Comparison of ENCODE assay signal across 24 cellular contexts in genomic region chr6:14470697-14471096, GRCh38.
"Had no signal": no experiment of that assay in that cellular context is flagged by ENCODE, and none has a peak within 500 bp of the region (broad histone marks: within the 10 kb centered on the region; RNA-seq: fewer than 3 reads in every experiment).

No MANE protein-coding gene starts in this region.

- H3K4me3 Mint-ChIP-seq: mesothelial cell of epicardium; naive B cell; natural killer cell treated with Interleukin-12 subunit alpha and Interleukin-12 subunit beta and Interleukin-15 and Interleukin-18, amount 100 ng/mL, for 72 hours; neural crest cell; stimulated activated naive CD8-positive, alpha-beta T cell treated with anti-CD3 and anti-CD28 coated beads, Interleukin-15, amount 100 ng/mL, for 72 hours had no signal

- H3K27me3 Mint-ChIP-seq: naive B cell; stimulated activated naive CD8-positive, alpha-beta T cell treated with anti-CD3 and anti-CD28 coated beads, Interleukin-15, amount 100 ng/mL, for 72 hours had no signal

- H2AFZ ChIP-seq: hepatocyte had no signal

- H3K9me3 ChIP-seq: left lung, lower lobe of right lung, neutrophil, pancreas, suprapubic skin, transverse colon, upper lobe of right lung, vagina had no signal

- H3K27ac Mint-ChIP-seq: mesothelial cell of epicardium; natural killer cell treated with Interleukin-12 subunit alpha and Interleukin-12 subunit beta and Interleukin-15 and Interleukin-18, amount 100 ng/mL, for 72 hours; stimulated activated naive CD8-positive, alpha-beta T cell treated with anti-CD3 and anti-CD28 coated beads, Interleukin-15, amount 100 ng/mL, for 72 hours had no signal

- H3K79me2 ChIP-seq: hepatocyte had no signal

- H3K4me2 ChIP-seq: hepatocyte had no signal

- DNase-seq: dorsolateral prefrontal cortex; effector CD4-positive, alpha-beta T cell; kidney; left cardiac atrium; left lung; lower lobe of right lung; mucosa of descending colon; naive B cell; pancreas; retina; stimulated activated CD4-positive, alpha-beta T cell treated with anti-CD3 and anti-CD28 coated beads, Interleukin-2, amount 100 ng/mL, for 24 hours; stimulated activated CD4-positive, alpha-beta T cell treated with anti-CD3 and anti-CD28 coated beads, Interleukin-4, amount 100 ng/mL, for 24 hours; stimulated activated naive CD4-positive, alpha-beta T cell; stimulated activated naive CD8-positive, alpha-beta T cell treated with anti-CD3 and anti-CD28 coated beads, Interleukin-15, amount 100 ng/mL, for 72 hours; transverse colon; upper lobe of right lung had no signal

- H3K36me3 ChIP-seq: left lung, lower lobe of right lung, neutrophil, pancreas, suprapubic skin, transverse colon, upper lobe of right lung, vagina had no signal

- H3K4me3 ChIP-seq: dorsolateral prefrontal cortex, hepatocyte, left lung, lower lobe of right lung, mucosa of descending colon, pancreas, suprapubic skin, transverse colon, upper lobe of right lung, vagina had no signal

- H3K4me1 Mint-ChIP-seq: mesothelial cell of epicardium had no signal

- H3K27ac ChIP-seq: dorsolateral prefrontal cortex, hepatocyte, left lung, lower lobe of right lung, neutrophil, pancreas, suprapubic skin, transverse colon, upper lobe of right lung, vagina had no signal

- ATAC-seq: left lung; lower lobe of right lung; mucosa of descending colon; natural killer cell treated with Interleukin-12 subunit alpha and Interleukin-12 subunit beta and Interleukin-15 and Interleukin-18, amount 100 ng/mL, for 72 hours; pancreas; sciatic nerve; stimulated activated naive CD8-positive, alpha-beta T cell treated with anti-CD3 and anti-CD28 coated beads, Interleukin-15, amount 100 ng/mL, for 72 hours; upper lobe of right lung had no signal

- H3K27me3 ChIP-seq: hepatocyte, left lung, neutrophil, pancreas, suprapubic skin, transverse colon, upper lobe of right lung, vagina had no signal

- H3K4me1 ChIP-seq: left lung, lower lobe of right lung, pancreas, suprapubic skin, transverse colon, upper lobe of right lung, vagina had no signal
